28 cellular contexts compared by ENCODE assay signal in the genomic region with DNA sequence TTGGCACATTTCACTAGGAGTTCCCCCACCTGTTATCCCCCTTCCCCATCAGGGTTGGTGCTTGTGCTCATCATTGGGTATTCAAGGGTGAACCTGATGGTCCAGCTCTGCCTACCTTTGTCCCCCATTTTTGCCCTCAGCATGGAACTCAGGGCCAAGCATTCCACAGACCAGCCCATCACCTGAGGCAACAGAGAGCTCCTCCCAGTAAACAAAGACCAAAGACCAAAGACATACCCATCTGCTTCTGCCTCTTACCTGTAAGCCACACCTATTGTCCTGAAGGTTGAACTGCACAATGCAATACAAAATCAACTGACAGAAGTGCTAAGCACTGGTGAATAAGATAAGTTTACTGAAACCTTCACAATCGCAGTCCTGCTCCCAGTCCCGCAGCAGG.
"Had no signal": no experiment of that assay in that cellular context is flagged by ENCODE, and none has a peak within 500 bp of the region (broad histone marks: within the 10 kb centered on the region; RNA-seq: fewer than 3 reads in every experiment).

No MANE protein-coding gene starts in this region.

- H3K4me3 Mint-ChIP-seq: immature natural killer cell; naive thymus-derived CD4-positive, alpha-beta T cell; natural killer cell treated with Interleukin-12 subunit alpha and Interleukin-12 subunit beta and Interleukin-15 and Interleukin-18, amount 100 ng/mL, for 72 hours; stimulated activated naive CD8-positive, alpha-beta T cell treated with anti-CD3 and anti-CD28 coated beads, Interleukin-15, Interleukin-2, amounts not matched to agents 100 ng/mL and 50 ng/mL, for 24 hours had no signal

- H3K4me1 ChIP-seq: left lung, pancreas, prostate gland, suprapubic skin, tibial artery, upper lobe of right lung had no signal

- H3K36me3 Mint-ChIP-seq: immature natural killer cell; natural killer cell treated with Interleukin-12 subunit alpha and Interleukin-12 subunit beta and Interleukin-15 and Interleukin-18, amount 100 ng/mL, for 72 hours had no signal

- H3K27me3 ChIP-seq: left lung, pancreas, suprapubic skin, tibial artery, upper lobe of right lung had no signal

- ATAC-seq: left colon; left lung; mucosa of descending colon; naive thymus-derived CD4-positive, alpha-beta T cell; natural killer cell treated with Interleukin-12 subunit alpha and Interleukin-12 subunit beta and Interleukin-15 and Interleukin-18, amount 100 ng/mL, for 72 hours; pancreas; right cardiac atrium; sciatic nerve; upper lobe of right lung had no signal

- H3K27ac Mint-ChIP-seq: immature natural killer cell; naive thymus-derived CD4-positive, alpha-beta T cell; natural killer cell treated with Interleukin-12 subunit alpha and Interleukin-12 subunit beta and Interleukin-15 and Interleukin-18, amount 100 ng/mL, for 72 hours; stimulated activated naive CD8-positive, alpha-beta T cell treated with anti-CD3 and anti-CD28 coated beads, Interleukin-15, Interleukin-2, amounts not matched to agents 100 ng/mL and 50 ng/mL, for 24 hours had no signal

- H3K27me3 Mint-ChIP-seq: natural killer cell treated with Interleukin-12 subunit alpha and Interleukin-12 subunit beta and Interleukin-15 and Interleukin-18, amount 100 ng/mL, for 72 hours; stimulated activated naive CD8-positive, alpha-beta T cell treated with anti-CD3 and anti-CD28 coated beads, Interleukin-15, Interleukin-2, amounts not matched to agents 100 ng/mL and 50 ng/mL, for 24 hours had no signal

- DNase-seq: hypothalamus; immature natural killer cell; kidney; left colon; left lung; midbrain; mucosa of descending colon; naive thymus-derived CD4-positive, alpha-beta T cell; nucleus accumbens; pancreas; posterior cingulate gyrus; retina; right cardiac atrium; stimulated activated CD4-positive, alpha-beta T cell treated with anti-CD3 and anti-CD28 coated beads, Interleukin-12 subunit alpha, Interleukin-12 subunit beta, amount 100 ng/mL, for 4 hours; stimulated activated CD4-positive, alpha-beta T cell treated with anti-CD3 and anti-CD28 coated beads, Interleukin-15, amount 100 ng/mL, for 24 hours; stimulated activated CD4-positive, alpha-beta T cell treated with anti-CD3 and anti-CD28 coated beads, Interleukin-2, amount 100 ng/mL, for 24 hours; stimulated activated CD4-positive, alpha-beta T cell treated with anti-CD3 and anti-CD28 coated beads, Interleukin-4, amount 100 ng/mL, for 1 hour; stimulated activated naive CD4-positive, alpha-beta T cell; tibial artery; upper lobe of right lung had no signal

- H3K4me1 Mint-ChIP-seq: immature natural killer cell; naive thymus-derived CD4-positive, alpha-beta T cell had no signal

- H3K36me3 ChIP-seq: left lung, pancreas, prostate gland, suprapubic skin, thoracic aorta, tibial artery, upper lobe of right lung had no signal

- H3K9me3 ChIP-seq: pancreas, prostate gland, upper lobe of right lung had no signal

- H3K4me3 ChIP-seq: left lung, lung, mucosa of descending colon, pancreas, prostate gland, skin epidermis, suprapubic skin, thoracic aorta, tibial artery, upper lobe of right lung had no signal

- H3K27ac ChIP-seq: left lung, pancreas, prostate gland, skin epidermis, suprapubic skin, thoracic aorta, tibial artery, upper lobe of right lung had no signal
